30 cellular contexts compared by ENCODE assay signal in the genomic region with DNA sequence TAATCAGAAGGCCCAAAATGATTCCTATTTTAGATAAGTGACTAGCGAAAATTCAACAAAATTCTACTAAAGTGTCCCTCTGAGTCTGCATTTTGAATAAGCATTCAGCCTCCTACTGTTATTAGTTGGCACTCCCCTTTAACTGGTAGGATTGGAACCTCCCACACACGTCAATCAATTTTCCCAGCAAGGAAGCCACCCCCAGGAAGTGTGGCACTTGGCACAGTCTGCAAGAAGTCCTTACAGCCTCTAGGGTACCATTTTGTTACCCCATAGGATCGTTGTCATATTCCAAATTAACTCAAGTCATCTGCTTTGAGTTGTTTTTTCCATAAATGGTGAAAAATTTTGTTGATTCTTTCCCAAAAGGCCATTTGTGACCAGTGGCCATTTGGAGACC. TPM values are rescaled to one million over a fixed set of nuclear protein-coding genes. Genes with fewer than 3 reads are reported as not detected.
A peak's percentile ranks its signal among the peaks of the same experiment; 100 is the strongest.
DNase-seq lines count a peak whose midpoint lies in the region; ATAC-seq, FAIRE-seq and TF ChIP-seq lines count a peak whose summit lies in the region.
"Had no signal": no experiment of that assay in that cellular context is flagged by ENCODE, and none has a peak within 500 bp of the region (broad histone marks: within the 10 kb centered on the region; RNA-seq: fewer than 3 reads in every experiment).

No MANE protein-coding gene starts in this region.

- no peaks in the 10 kb centered on the region for H3K79me2 ChIP-seq in K562 (ENCODE audit: control insufficient read depth, insufficient read depth, low read length)

- H3K9ac ChIP-seq in K562 (ENCODE audit: insufficient read depth in 1 of 2, low read depth in 2 of 2, low read length in 2 of 2) = no peak overlapping the region
- H3K9ac ChIP-seq: BLaER1 had no signal

- TF ChIP-seq CTCF in K562 (IDR thresholded peaks at IDR 0.05 in 2 of 3, conservative IDR thresholded peaks at IDR 0.05 in 1 of 3; ENCODE audit: insufficient read depth in 2 of 3, low read depth in 1 of 3, low read length in 3 of 3) = no peak
- TF ChIP-seq CTCF in ascending aorta (IDR thresholded peaks at IDR 0.05) = no peak

- H3K9me3 ChIP-seq in K562 (replicated peaks; ENCODE audit: control insufficient read depth, insufficient read depth, low read depth, low read length) (no peaks in the 10 kb centered on the region), ascending aorta (no peaks in the 10 kb centered on the region)
- H3K9me3 ChIP-seq: BE2C, BLaER1 had no signal

- H3K4me1 ChIP-seq in K562 (replicated peaks in 1 of 2; ENCODE audit: control insufficient read depth in 2 of 2, insufficient read depth in 2 of 2, low read length in 2 of 2) (no peaks in the 10 kb centered on the region), ascending aorta (no peaks in the 10 kb centered on the region)
- H3K4me1 ChIP-seq: BE2C, BLaER1 had no signal

- H3K4me3 ChIP-seq in K562 (no peak overlapping the region), ascending aorta (no peak overlapping the region)
- H3K4me3 ChIP-seq: BLaER1, GM12878 had no signal

- BruUV-seq in K562 (replicated peaks; lab: Mats Ljungman, UMichigan) = no TSS peak

- TF ChIP-seq POLR2A in K562 (conservative IDR thresholded peaks at IDR 0.05) = no peak

- ATAC-seq in K562 = no peak
- ATAC-seq: GM12878 had no signal

- intact Hi-C loops in K562 (cut with micrococcal nuclease) = no loop called here
- intact Hi-C loops in ascending aorta (cut with DNase I) = no loop called here

- CTCF ChIA-PET in K562 (lab: Yijun Ruan, JAX; ENCODE audit: low intra/inter-chr PET ratio) = no interaction called here

- FAIRE-seq in K562 (lab: Jason Lieb, UNC) = no peak
- FAIRE-seq: A204.1, GM12878, GM12892, GM18507 had no signal

- H3K27ac ChIP-seq in K562 (ENCODE audit: extremely low read depth, low read depth, low read length) (no peak overlapping the region), caudate nucleus (ENCODE audit: low read depth, low read length) (peak overlapping the region; percentile 58), ascending aorta (no peak overlapping the region)
- H3K27ac ChIP-seq: BLaER1 had no signal

- no peak overlapping the region for H2AFZ ChIP-seq in K562 (ENCODE audit: low read depth, low read length)

- in situ Hi-C loops in K562 (cut with MboI) = no loop called here

- no peak for TF ChIP-seq EP300 in K562 (IDR thresholded peaks at IDR 0.05; ENCODE audit: low read length)

- no peak for TF ChIP-seq RAD21 in K562 (CRISPR knock-in tag; conservative IDR thresholded peaks at IDR 0.05 in 1 of 2, IDR thresholded peaks at IDR 0.05 in 1 of 2)

- no peak for DNase-seq in K562 (ENCODE audit: extremely low read depth in 1 of 4, low spot score in 3 of 4)
- DNase-seq in caudate nucleus (lab: John Stamatoyannopoulos, UW) = peak in 29 of 61 donors; percentile 3 to 86 (median 32)
- DNase-seq in putamen (ENCODE audit: low spot score) = peak; percentile 76
- no peak for DNase-seq in ascending aorta (ENCODE audit: low spot score in 2 of 2)
- no peak for DNase-seq in glomerular visceral epithelial cell (ENCODE audit: extremely low spot score)
- no peak for DNase-seq in NCI-H1436 treated with DMSO at 0.1 percent for 48 hours (lab: John Stamatoyannopoulos, UW)
- DNase-seq: 8988T; ACHN; BE2C; C1 segment of cervical spinal cord; CD4-positive, alpha-beta memory T cell; CD4-positive, CD25-positive, alpha-beta regulatory T cell; CD8-positive, alpha-beta memory T cell; COR-L47; DMS 273 treated with DMSO at 0.1 percent for 48 hours; DMS153; DMS53; DMS79; DND-41; EL; GDM1 had no signal

- H3K27me3 ChIP-seq in K562 (ENCODE audit: control insufficient read depth in 2 of 2, insufficient read depth in 2 of 2, low read length in 2 of 2) = peaks cover 0 to 6% of the 10 kb centered on the region in 2 experiments; a peak in 1 of 5 replicates
- no peaks in the 10 kb centered on the region for H3K27me3 ChIP-seq in ascending aorta
- H3K27me3 ChIP-seq: BE2C, BLaER1 had no signal

- no peak overlapping the region for H3K4me2 ChIP-seq in K562 (ENCODE audit: insufficient read depth, low read length)
- H3K4me2 ChIP-seq: BLaER1 had no signal

- POLR2A ChIA-PET in K562 (lab: Yijun Ruan, JAX) = no interaction called here

- H4K20me1 ChIP-seq in K562 (replicated peaks; ENCODE audit: control insufficient read depth, insufficient read depth, low read length) = no peaks in the 10 kb centered on the region
- H4K20me1 ChIP-seq: BLaER1 had no signal

- no peaks in the 10 kb centered on the region for H3K9me1 ChIP-seq in K562 (ENCODE audit: control insufficient read depth, insufficient read depth, low read length)

- 0% methylated on average over 3 of the region's 3 CpGs for WGBS in K562 (ENCODE audit: insufficient coverage, low coverage, missing lambda C conversion rate)

- H3K36me3 ChIP-seq in K562 (ENCODE audit: control insufficient read depth, insufficient read depth, low read length) (no peaks in the 10 kb centered on the region), ascending aorta (no peaks in the 10 kb centered on the region)
- H3K36me3 ChIP-seq: BE2C, BLaER1 had no signal

TF ChIP-seq in K562, 482 proteins besides CTCF, POLR2A, EP300 and RAD21:
- TF ChIP-seq, protein P1, sequence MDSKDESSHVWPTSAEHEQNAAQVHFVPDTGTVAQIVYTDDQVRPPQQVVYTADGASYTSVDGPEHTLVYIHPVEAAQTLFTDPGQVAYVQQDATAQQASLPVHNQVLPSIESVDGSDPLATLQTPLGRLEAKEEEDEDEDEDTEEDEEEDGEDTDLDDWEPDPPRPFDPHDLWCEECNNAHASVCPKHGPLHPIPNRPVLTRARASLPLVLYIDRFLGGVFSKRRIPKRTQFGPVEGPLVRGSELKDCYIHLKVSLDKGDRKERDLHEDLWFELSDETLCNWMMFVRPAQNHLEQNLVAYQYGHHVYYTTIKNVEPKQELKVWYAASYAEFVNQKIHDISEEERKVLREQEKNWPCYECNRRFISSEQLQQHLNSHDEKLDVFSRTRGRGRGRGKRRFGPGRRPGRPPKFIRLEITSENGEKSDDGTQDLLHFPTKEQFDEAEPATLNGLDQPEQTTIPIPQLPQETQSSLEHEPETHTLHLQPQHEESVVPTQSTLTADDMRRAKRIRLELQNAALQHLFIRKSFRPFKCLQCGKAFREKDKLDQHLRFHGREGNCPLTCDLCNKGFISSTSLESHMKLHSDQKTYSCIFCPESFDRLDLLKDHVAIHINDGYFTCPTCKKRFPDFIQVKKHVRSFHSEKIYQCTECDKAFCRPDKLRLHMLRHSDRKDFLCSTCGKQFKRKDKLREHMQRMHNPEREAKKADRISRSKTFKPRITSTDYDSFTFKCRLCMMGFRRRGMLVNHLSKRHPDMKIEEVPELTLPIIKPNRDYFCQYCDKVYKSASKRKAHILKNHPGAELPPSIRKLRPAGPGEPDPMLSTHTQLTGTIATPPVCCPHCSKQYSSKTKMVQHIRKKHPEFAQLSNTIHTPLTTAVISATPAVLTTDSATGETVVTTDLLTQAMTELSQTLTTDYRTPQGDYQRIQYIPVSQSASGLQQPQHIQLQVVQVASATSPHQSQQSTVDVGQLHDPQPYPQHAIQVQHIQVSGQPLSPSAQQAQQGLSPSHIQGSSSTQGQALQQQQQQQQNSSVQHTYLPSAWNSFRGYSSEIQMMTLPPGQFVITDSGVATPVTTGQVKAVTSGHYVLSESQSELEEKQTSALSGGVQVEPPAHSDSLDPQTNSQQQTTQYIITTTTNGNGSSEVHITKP (IDR thresholded peaks at IDR 0.05; ENCODE audit: partially characterized antibody) = peak; percentile 60
- no peak for TF ChIP-seq ZKSCAN3 (CRISPR knock-in tag; IDR thresholded peaks at IDR 0.05)

RNA-seq across cellular contexts. Expression of a gene that starts 33.8 kb away (rescaled TPM):
- total RNA-seq in K562 (2011; cell fraction: chromatin; rRNA removed; ENCODE audit: low replicate concordance) = not detected in 2 replicates
- total RNA-seq in K562 (2011; cell fraction: nucleolus; rRNA removed) = not detected in 2 replicates
- not detected in 2 replicates for total RNA-seq in K562 (2011; cell fraction: nucleoplasm; rRNA removed)
- total RNA-seq in K562 (2014; rRNA removed) (not detected in 2 replicates), K562 (2014; rRNA removed; fragmentation: Illumina TruSeq; extraction: Trizol) (not detected in 2 replicates), K562 (2015; rRNA removed; fragmentation: Illumina TruSeq; extraction: Trizol) (not detected in 2 replicates), K562 (2021) (not detected in 2 replicates), ascending aorta (0.21 TPM)
- polyA plus RNA-seq in K562 (2011; rRNA removed) (not detected in 2 replicates), K562 (2014; fragmentation: Illumina TruSeq; extraction: Trizol) (not detected in 2 replicates), K562 (2014; fragmentation: Nextera tagmentation; extraction: Ambion mirVana) (not detected), K562 (2014; rRNA removed) (not detected in 2 replicates)
- polyA plus RNA-seq in K562 (2011; cell fraction: cytosol; rRNA removed) = not detected in 2 replicates
- not detected in 2 replicates for polyA plus RNA-seq in K562 (2011; cell fraction: nucleus; rRNA removed)
- not detected in 2 replicates for polyA plus RNA-seq in K562 (2012)
- polyA minus RNA-seq in K562 (2011; rRNA and poly(A)+ RNA removed) = not detected in 2 replicates
- not detected in 2 replicates for polyA minus RNA-seq in K562 (2011; cell fraction: cytosol; rRNA and poly(A)+ RNA removed)
- not detected in 2 replicates for polyA minus RNA-seq in K562 (2011; cell fraction: nucleus; rRNA and poly(A)+ RNA removed)
- total RNA-seq: A673; CD4-positive, alpha-beta memory T cell; CD4-positive, CD25-positive, alpha-beta regulatory T cell; CD8-positive, alpha-beta memory T cell; G401; GM12878 had no signal
- polyA plus RNA-seq: AG04450; CD14-positive monocyte; CD4-positive, alpha-beta memory T cell; CD4-positive, CD25-positive, alpha-beta regulatory T cell; CD8-positive, alpha-beta memory T cell; GM12878 had no signal
